Comparison of ENCODE assay signal across 24 cellular contexts in genomic region chr5:148659641-148660345, GRCh38. TPM values are rescaled to one million over a fixed set of nuclear protein-coding genes. Genes with fewer than 3 reads are reported as not detected.
A peak's percentile ranks its signal among the peaks of the same experiment; 100 is the strongest.
DNase-seq lines count a peak whose midpoint lies in the region; ATAC-seq and TF ChIP-seq lines count a peak whose summit lies in the region.
"Had no signal": no experiment of that assay in that cellular context is flagged by ENCODE, and none has a peak within 500 bp of the region (broad histone marks: within the 10 kb centered on the region; RNA-seq: fewer than 3 reads in every experiment).

No MANE protein-coding gene starts in this region.

- H3K27ac ChIP-seq in cardiac muscle cell (peak overlapping the region; percentile 32), right cardiac atrium (ENCODE audit: low read length) (no peak overlapping the region), SJCRH30 (no peak overlapping the region), transverse colon (peak overlapping the region; percentile 7 to 58 (median 34)), Peyer's patch (peak overlapping the region in 1 of 4 donors; percentile 44)
- H3K27ac ChIP-seq: A549; BLaER1 treated with 17β-estradiol and CSF1 and Interleukin-3, amounts not matched to agents 10 nM and 100 nM; PC-9 had no signal

- intact Hi-C loops in right cardiac atrium (cut with DNase I) (no loop called here), left colon (cut with DNase I, micrococcal nuclease) (no loop called here), transverse colon (cut with DNase I; ENCODE audit: low total_unique reads) (no loop called here)

- no peak for TF ChIP-seq EP300 in transverse colon (IDR thresholded peaks at IDR 0.05; ENCODE audit: low read depth)

- ATAC-seq in right cardiac atrium (no peak), left colon (peak; percentile 71)
- ATAC-seq: A549 had no signal

- in situ Hi-C loops in transverse colon (cut with MboI; ENCODE audit: low pct_ligation_motif_present in 1 of 4, low pct_unique_long_range_greater_than_20kb in 1 of 4, low sequenced_read_pairs in 3 of 4) = no loop called here

- H3K27me3 ChIP-seq in cardiac muscle cell (peaks cover 22% of the 10 kb centered on the region), right cardiac atrium (ENCODE audit: control insufficient read depth, insufficient read depth) (no peaks in the 10 kb centered on the region), SJCRH30 (no peaks in the 10 kb centered on the region), transverse colon (peaks cover 7% of the 10 kb centered on the region), Peyer's patch (no peaks in the 10 kb centered on the region)
- H3K27me3 ChIP-seq: BLaER1 treated with 17β-estradiol and CSF1 and Interleukin-3, amounts not matched to agents 10 nM and 100 nM had no signal

- H3K4me1 ChIP-seq in cardiac muscle cell (ENCODE audit: low read depth) (peaks cover 29% of the 10 kb centered on the region), right cardiac atrium (ENCODE audit: control insufficient read depth, insufficient read depth, low read length) (no peaks in the 10 kb centered on the region), SJCRH30 (no peaks in the 10 kb centered on the region; the same call in 1 of the 2 replicates), transverse colon (peaks cover 2 to 34% (median 20%) of the 10 kb centered on the region in 4 donors), Peyer's patch (peaks cover 0 to 13% (median 0%) of the 10 kb centered on the region in 4 donors)
- H3K4me1 ChIP-seq: A549; BLaER1 treated with 17β-estradiol and CSF1 and Interleukin-3, amounts not matched to agents 10 nM and 100 nM had no signal

- 76% methylated on average over 2 of the region's 2 CpGs for WGBS in right cardiac atrium
- WGBS in transverse colon (ENCODE audit: low coverage in 1 of 2), 2 donors = 23% methylated on average over 2 of the region's 2 CpGs; no CpG with 5 or more reads in 1 of the 2 donors

- no peak for DNase-seq in cardiac muscle cell (ENCODE audit: low read depth in 1 of 2, low spot score in 1 of 2)
- DNase-seq in right cardiac atrium = no peak
- peak; percentile 6 to 27 for DNase-seq in SJCRH30
- DNase-seq in left colon = no peak
- no peak for DNase-seq in transverse colon
- no peak for DNase-seq in NCI-H345 (lab: John Stamatoyannopoulos, UW)
- DNase-seq in Peyer's patch = no peak
- DNase-seq: AML-193; CD4-positive, alpha-beta T cell; H9; HFFc6; KG1; MM.1S; NCI-H1048; NCI-H1694 treated with DMSO at 0.1 percent for 48 hours; NCI-H2107; NCI-H748 treated with DMSO at 0.1 percent for 48 hours; PC-9; RPMI8226; SHP77 had no signal

- H3K9me3 ChIP-seq in cardiac muscle cell (ENCODE audit: low read depth) (no peaks in the 10 kb centered on the region), right cardiac atrium (ENCODE audit: control insufficient read depth, low read length) (no peaks in the 10 kb centered on the region), SJCRH30 (replicated peaks) (no peaks in the 10 kb centered on the region), transverse colon (no peaks in the 10 kb centered on the region), Peyer's patch (no peaks in the 10 kb centered on the region)
- H3K9me3 ChIP-seq: A549; BLaER1 treated with 17β-estradiol and CSF1 and Interleukin-3, amounts not matched to agents 10 nM and 100 nM had no signal

- no peak for TF ChIP-seq POLR2A in transverse colon (IDR thresholded peaks at IDR 0.05)
- TF ChIP-seq POLR2A in Peyer's patch (IDR thresholded peaks at IDR 0.05) = no peak

- TF ChIP-seq CTCF in cardiac muscle cell (IDR thresholded peaks at IDR 0.05; ENCODE audit: low read depth, low read length) (no peak), transverse colon (IDR thresholded peaks at IDR 0.05) (no peak), Peyer's patch (IDR thresholded peaks at IDR 0.05) (no peak)

- no peaks in the 10 kb centered on the region for H3K36me3 ChIP-seq in cardiac muscle cell
- no peaks in the 10 kb centered on the region for H3K36me3 ChIP-seq in SJCRH30
- H3K36me3 ChIP-seq in transverse colon = no peaks in the 10 kb centered on the region
- no peaks in the 10 kb centered on the region for H3K36me3 ChIP-seq in Peyer's patch
- H3K36me3 ChIP-seq: BLaER1 treated with 17β-estradiol and CSF1 and Interleukin-3, amounts not matched to agents 10 nM and 100 nM had no signal

- H3K4me3 ChIP-seq in cardiac muscle cell = no peak overlapping the region
- no peak overlapping the region for H3K4me3 ChIP-seq in right cardiac atrium (ENCODE audit: low read length)
- H3K4me3 ChIP-seq in SJCRH30 = no peak overlapping the region
- H3K4me3 ChIP-seq in transverse colon = no peak overlapping the region
- no peak overlapping the region for H3K4me3 ChIP-seq in Peyer's patch
- H3K4me3 ChIP-seq: A549; BLaER1 treated with 17β-estradiol and CSF1 and Interleukin-3, amounts not matched to agents 10 nM and 100 nM; GM23338; PC-9 had no signal

RNA-seq across cellular contexts. Expression of gene HTR4, which starts 5.5 kb away (rescaled TPM):
- total RNA-seq in cardiac muscle cell = 0.67 and 2.3 TPM in 2 replicates
- polyA plus RNA-seq in cardiac muscle cell = 0.82 and 1.9 TPM in 2 replicates
- 1 to 10 TPM; 7.6 to 9.1 (median 8.5) TPM for total RNA-seq in right cardiac atrium
- 1.3 TPM for polyA plus RNA-seq in right cardiac atrium
- 0.06 TPM in 1 of 2 replicates, not detected in the other for total RNA-seq in SJCRH30 (2014; rRNA removed; shearing (Covaris generic))
- total RNA-seq in left colon = 10 to 100 TPM; 12.2 to 19.0 TPM
- total RNA-seq in transverse colon = 10 to 100 TPM; 17.6 to 21.3 (median 19.9) TPM
- 10 to 100 TPM; 21.5 to 46.6 (median 44.1) TPM for total RNA-seq in Peyer's patch
- total RNA-seq: CD4-positive, alpha-beta T cell; H9; HFFc6; PC-9; T-helper 1 cell treated with Interleukin-12 subunit alpha and Interleukin-12 subunit beta and Interleukin-4 antibody, amounts not matched to agents 30 ng/mL and 1 ng/mL, for 36 hours had no signal
- polyA plus RNA-seq: A549, GM23338 had no signal

Comparison
In these comparisons a context has a peak if more than half of its experiments do, and no peak if none do; other contexts are left out.
1. H3K27ac ChIP-seq: peak in cardiac muscle cell (single experiment) and transverse colon (4 of 4); none in right cardiac atrium (single experiment) and SJCRH30 (single experiment).
2. DNase-seq: peak in SJCRH30 (2 of 2); none in cardiac muscle cell (0 of 2), right cardiac atrium (0 of 3), left colon (0 of 2), transverse colon (single experiment), NCI-H345 (single experiment) and Peyer's patch (0 of 3).